In the genomic region with DNA sequence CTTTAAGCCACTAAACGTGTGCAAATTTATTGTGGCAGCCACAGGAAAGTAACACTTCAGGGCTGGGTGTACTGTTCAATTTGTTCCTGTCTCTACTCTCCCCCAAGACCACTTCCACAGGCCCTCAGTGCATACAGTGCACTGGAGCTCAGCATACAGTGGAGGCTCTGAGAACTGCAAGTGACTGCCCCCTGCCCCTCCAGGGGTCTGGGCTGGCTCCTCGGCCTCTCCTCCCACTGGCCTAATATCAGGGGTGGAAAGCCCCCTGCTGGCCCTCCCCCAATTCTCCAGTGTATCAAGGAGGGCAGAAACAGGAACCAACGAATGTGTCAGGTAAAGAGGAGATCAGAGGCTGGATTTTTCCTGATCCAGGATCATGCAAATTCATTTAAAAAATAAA, we compare ENCODE assay signal across 19 cellular contexts. TPM values are rescaled to one million over a fixed set of nuclear protein-coding genes. Genes with fewer than 3 reads are reported as not detected.
DNase-seq lines count a peak whose midpoint lies in the region; ATAC-seq, FAIRE-seq and TF ChIP-seq lines count a peak whose summit lies in the region.
"Had no signal": no experiment of that assay in that cellular context is flagged by ENCODE, and none has a peak within 500 bp of the region (broad histone marks: within the 10 kb centered on the region; RNA-seq: fewer than 3 reads in every experiment).

No MANE protein-coding gene starts in this region.

- FAIRE-seq in HepG2 (lab: Jason Lieb, UNC), result no peak
- FAIRE-seq: endometrium, GM18507 had no signal

- H3K4me3 ChIP-seq in BE2C (ENCODE audit: low read depth, low read length) (no peak overlapping the region), H7 (ENCODE audit: insufficient read depth, low read depth, low read length) (no peak overlapping the region), astrocyte of the cerebellum (ENCODE audit: low read depth, low read length) (no peak overlapping the region), HepG2 (replicated peaks in 1 of 3; ENCODE audit: insufficient read depth in 1 of 3, low read depth in 2 of 3, low read length in 3 of 3) (no peak overlapping the region), ascending aorta (no peak overlapping the region)
- H3K4me3 ChIP-seq: mucosa of descending colon, right lobe of liver, vagina had no signal

- H3K4me2 ChIP-seq in HepG2 (ENCODE audit: low read depth, low read length), result no peak overlapping the region

- H3K27me3 ChIP-seq in BE2C (no peaks in the 10 kb centered on the region), H7 (ENCODE audit: control insufficient read depth, insufficient read depth, low read length) (no peaks in the 10 kb centered on the region; the same call in 1 of the 2 replicates), HepG2 (ENCODE audit: control insufficient read depth in 1 of 2, insufficient read depth in 2 of 2, low read length in 2 of 2) (peaks cover 0 to 2% of the 10 kb centered on the region in 2 experiments; a peak in 1 of 5 replicates), ascending aorta (no peaks in the 10 kb centered on the region)
- H3K27me3 ChIP-seq: right lobe of liver, vagina had no signal

- no peak overlapping the region for H3K9ac ChIP-seq in HepG2 (ENCODE audit: insufficient read depth, low read depth, low read length)

- H3K9me3 ChIP-seq in BE2C, result no peaks in the 10 kb centered on the region
- H3K9me3 ChIP-seq in HepG2 (ENCODE audit: low read length), result no peaks in the 10 kb centered on the region
- H3K9me3 ChIP-seq in ascending aorta, result no peaks in the 10 kb centered on the region
- H3K9me3 ChIP-seq: mucosa of descending colon, right lobe of liver, vagina had no signal

- no peaks in the 10 kb centered on the region for H3K36me3 ChIP-seq in BE2C
- H3K36me3 ChIP-seq in H7 (replicated peaks; ENCODE audit: control insufficient read depth, insufficient read depth, low read length), result no peaks in the 10 kb centered on the region
- no peaks in the 10 kb centered on the region for H3K36me3 ChIP-seq in HepG2 (replicated peaks in 1 of 2; ENCODE audit: control insufficient read depth in 1 of 2, insufficient read depth in 2 of 2, low read length in 2 of 2)
- no peaks in the 10 kb centered on the region for H3K36me3 ChIP-seq in ascending aorta
- H3K36me3 ChIP-seq: right lobe of liver, vagina had no signal

- POLR2A ChIA-PET in HepG2 (lab: Yijun Ruan, JAX), result interaction anchor here (2.6 kb wide), 1 partner anchor 12 kb away, joined by 12 read pairs; no protein-coding TSS in a partner anchor

- no peak overlapping the region for H2AFZ ChIP-seq in HepG2 (ENCODE audit: low read length)

- peak; percentile 17; the same call in 1 of the 2 replicates for TF ChIP-seq CTCF in BE2C (IDR thresholded peaks at IDR 0.05; ENCODE audit: low read depth, low read length)
- peak; percentile 19 for TF ChIP-seq CTCF in astrocyte of the cerebellum (IDR thresholded peaks at IDR 0.05; ENCODE audit: low read depth, low read length, missing control alignments)
- TF ChIP-seq CTCF in HepG2 (CRISPR knock-in tag; IDR thresholded peaks at IDR 0.05), result no peak
- TF ChIP-seq CTCF in ascending aorta (IDR thresholded peaks at IDR 0.05), result no peak

- DNase-seq in BE2C, result no peak
- peak; percentile 75 for DNase-seq in H7
- DNase-seq in astrocyte of the cerebellum (ENCODE audit: low read depth), result no peak
- DNase-seq in HepG2 (ENCODE audit: low spot score), result no peak
- no peak for DNase-seq in H4 (ENCODE audit: low spot score)
- no peak for DNase-seq in ascending aorta (ENCODE audit: low spot score in 2 of 2)
- no peak for DNase-seq in A172 (ENCODE audit: low spot score)
- DNase-seq: activated effector memory CD4-positive, alpha-beta T cell treated with anti-CD3 and anti-CD28 coated beads, Interleukin-2, amount 50 U/mL, for 16 hours; Calu3; mucosa of descending colon; NCI-H187; right lobe of liver; T-helper 2 cell had no signal

- no peaks in the 10 kb centered on the region for H3K79me2 ChIP-seq in HepG2 (ENCODE audit: insufficient read depth, low read length)

- TF ChIP-seq RAD21 in HepG2 (CRISPR knock-in tag; IDR thresholded peaks at IDR 0.05), result no peak

- TF ChIP-seq POLR2A in HepG2 (IDR thresholded peaks at IDR 0.05; ENCODE audit: insufficient read depth in 1 of 2, low read depth in 2 of 2, low read length in 2 of 2), result no peak

- intact Hi-C loops in HepG2 (cut with micrococcal nuclease; ENCODE audit: unreplicated experiment) (no loop called here), ascending aorta (cut with DNase I) (no loop called here)

- H4K20me1 ChIP-seq in HepG2 (ENCODE audit: insufficient read depth, low read length), result no peaks in the 10 kb centered on the region

- TF ChIP-seq EP300 in HepG2 (IDR thresholded peaks at IDR 0.05; ENCODE audit: low read depth in 2 of 2, low read length in 2 of 2), result no peak
- TF ChIP-seq EP300 in HepG2 (CRISPR knock-in tag; IDR thresholded peaks at IDR 0.05; ENCODE audit: borderline replicate concordance), result no peak

- ATAC-seq in HepG2 (peak; percentile 97), HG03521 (IDR thresholded peaks at IDR 0.05; ENCODE audit: unreplicated experiment) (no peak)
- ATAC-seq: left lobe of liver, mucosa of descending colon, Right ventricle myocardium inferior had no signal

- in situ Hi-C loops in astrocyte of the cerebellum (cut with HindIII; ENCODE audit: low sequenced_read_pairs) (no loop called here), HepG2 (cut with HindIII; ENCODE audit: extremely low pct_ligation_motif_present, low pct_unique_long_range_greater_than_20kb) (no loop called here)

- H3K4me1 ChIP-seq in BE2C, result no peaks in the 10 kb centered on the region
- peaks cover 20% of the 10 kb centered on the region for H3K4me1 ChIP-seq in HepG2 (ENCODE audit: insufficient read depth, low read length)
- no peaks in the 10 kb centered on the region for H3K4me1 ChIP-seq in ascending aorta
- H3K4me1 ChIP-seq: right lobe of liver, vagina had no signal

- CTCF ChIA-PET in HepG2 (lab: Yijun Ruan, JAX; ENCODE audit: low intra/inter-chr PET ratio, low total read pairs), result no interaction called here

- WGBS in HepG2 (ENCODE audit: low lambda C conversion rate), result 6% methylated on average over 3 of the region's 3 CpGs

- no TSS peak for BruUV-seq in HepG2 (replicated peaks; lab: Mats Ljungman, UMichigan)

- no peak overlapping the region for H3K27ac ChIP-seq in HepG2 (ENCODE audit: extremely low read length, insufficient read depth, low read length)
- H3K27ac ChIP-seq in ascending aorta, result no peak overlapping the region
- H3K27ac ChIP-seq: right lobe of liver, vagina had no signal

TF ChIP-seq in HepG2, 621 proteins besides CTCF, POLR2A, EP300 and RAD21:
- TF ChIP-seq ZSCAN21 (CRISPR knock-in tag; IDR thresholded peaks at IDR 0.05; ENCODE audit: borderline replicate concordance) (no peak), POLR2AphosphoS2 (IDR thresholded peaks at IDR 0.05; ENCODE audit: low read depth, low read length) (no peak), PRPF4 (IDR thresholded peaks at IDR 0.05; ENCODE audit: low read depth, low read length, poor library complexity, severe bottlenecking) (no peak), ZNF792 (CRISPR knock-in tag; IDR thresholded peaks at IDR 0.05) (no peak), HDAC2 (CRISPR knock-in tag; IDR thresholded peaks at IDR 0.05) (no peak), PAWR (CRISPR knock-in tag; IDR thresholded peaks at IDR 0.05; ENCODE audit: borderline replicate concordance) (no peak), ZNF253 (CRISPR knock-in tag; IDR thresholded peaks at IDR 0.05; ENCODE audit: borderline replicate concordance) (no peak), PCBP2 (optimal IDR thresholded peaks at IDR 0.05; ENCODE audit: low read depth, low read length, poor library complexity, severe bottlenecking) (no peak)

RNA-seq across cellular contexts. Expression of a gene that starts 19.9 kb away (rescaled TPM):
- 7.1 TPM for polyA plus RNA-seq in BE2C (2012; ENCODE audit: insufficient read depth, insufficient read length, low read depth)
- total RNA-seq in H7 (2014; rRNA removed; shearing (Covaris generic)), result 18.0 and 21.1 TPM in 2 replicates
- total RNA-seq in HepG2 (2016; rRNA removed; fragmentation: Illumina TruSeq; extraction: Trizol) (9.7 and 10.7 TPM in 2 replicates), ascending aorta (153 TPM)
- total RNA-seq in HepG2 (2016; cell fraction: cytosol; rRNA removed; fragmentation: Illumina TruSeq; extraction: Trizol; ENCODE audit: low read depth), result 1.1 TPM in 2 replicates
- total RNA-seq in HepG2 (2016; cell fraction: insoluble cytoplasmic fraction; rRNA removed; fragmentation: Illumina TruSeq; extraction: Trizol), result 6.8 and 9.0 TPM in 2 replicates
- 3.2 and 3.3 TPM in 2 replicates for total RNA-seq in HepG2 (2016; cell fraction: membrane; rRNA removed; fragmentation: Illumina TruSeq; extraction: Trizol)
- total RNA-seq in HepG2 (2016; cell fraction: nucleus; rRNA removed; fragmentation: Illumina TruSeq; extraction: Trizol), result 17.3 and 19.4 TPM in 2 replicates
- 11.6 and 18.2 TPM in 2 replicates for polyA plus RNA-seq in HepG2 (2011; rRNA removed)
- polyA plus RNA-seq in HepG2 (2011; cell fraction: cytosol; rRNA removed), result 8.6 and 8.8 TPM in 2 replicates
- 17.9 and 23.5 TPM in 2 replicates for polyA plus RNA-seq in HepG2 (2011; cell fraction: nucleus; rRNA removed)
- 12.1 and 14.0 TPM in 2 replicates for polyA plus RNA-seq in HepG2 (2012)
- polyA plus RNA-seq in HepG2 (2016; cell fraction: cytosol; fragmentation: Illumina TruSeq; extraction: Trizol; ENCODE audit: low read depth), result 0.46 and 0.52 TPM in 2 replicates
- 5.4 and 5.8 TPM in 2 replicates for polyA plus RNA-seq in HepG2 (2016; cell fraction: insoluble cytoplasmic fraction; fragmentation: Illumina TruSeq; extraction: Trizol; ENCODE audit: low read depth)
- 0.69 and 0.92 TPM in 2 replicates for polyA plus RNA-seq in HepG2 (2016; cell fraction: membrane; fragmentation: Illumina TruSeq; extraction: Trizol; ENCODE audit: low read depth)
- 14.9 and 16.7 TPM in 2 replicates for polyA plus RNA-seq in HepG2 (2016; cell fraction: nucleus; fragmentation: Illumina TruSeq; extraction: Trizol; ENCODE audit: insufficient read depth, low read depth)
- 51.4 and 72.4 TPM in 2 replicates for polyA minus RNA-seq in HepG2 (2011; rRNA and poly(A)+ RNA removed; ENCODE audit: low replicate concordance)
- polyA minus RNA-seq in HepG2 (2011; cell fraction: cytosol; rRNA and poly(A)+ RNA removed), result 23.5 and 27.8 TPM in 2 replicates
- 17.8 and 25.8 TPM in 2 replicates for polyA minus RNA-seq in HepG2 (2011; cell fraction: nucleus; rRNA and poly(A)+ RNA removed)
- total RNA-seq in H4 (2014; rRNA removed; shearing (Covaris generic)), result 49.6 and 57.7 TPM in 2 replicates
- 47.2 and 71.4 TPM in 2 replicates for total RNA-seq in A172 (2014; rRNA removed; shearing (Covaris generic))

Comparison
In these comparisons a context has a peak if more than half of its experiments do, and no peak if none do; other contexts are left out.
1. CTCF ChIP-seq: peak in BE2C (single experiment) and astrocyte of the cerebellum (single experiment); none in HepG2 (single experiment) and ascending aorta (0 of 3).